14 cellular contexts compared by ENCODE assay signal in genomic region chr20:22374678-22375590, GRCh38.
A peak's percentile ranks its signal among the peaks of the same experiment; 100 is the strongest.
DNase-seq lines count a peak whose midpoint lies in the region; ATAC-seq and TF ChIP-seq lines count a peak whose summit lies in the region.
"Had no signal": no experiment of that assay in that cellular context is flagged by ENCODE, and none has a peak within 500 bp of the region (broad histone marks: within the 10 kb centered on the region; RNA-seq: fewer than 3 reads in every experiment).

No MANE protein-coding gene starts in this region.

- peak overlapping the region; percentile 82 for H3K27ac ChIP-seq in mammary epithelial cell (ENCODE audit: insufficient read depth, low read depth, low read length)
- H3K27ac ChIP-seq: SK-N-MC, uterus had no signal

- peaks cover 3% of the 10 kb centered on the region for H3K27me3 Mint-ChIP-seq in activated naive CD4-positive, alpha-beta T cell treated with anti-CD3 and anti-CD28 coated beads, Interleukin-2, amount 10 ng/mL, durations not matched to agents 7 days and 5 days
- no peaks in the 10 kb centered on the region for H3K27me3 Mint-ChIP-seq in activated naive CD4-positive, alpha-beta T cell treated with anti-CD3 and anti-CD28 coated beads for 36 hours (ENCODE audit: low read depth)

- BruUV-seq in mammary epithelial cell (replicated peaks; lab: Mats Ljungman, UMichigan) = no TSS peak

- no peak for ATAC-seq in GM18873 (IDR thresholded peaks at IDR 0.05; ENCODE audit: low FRiP score, unreplicated experiment)

- peaks cover 57% of the 10 kb centered on the region for H3K4me1 ChIP-seq in mammary epithelial cell (ENCODE audit: insufficient read depth, low read length)
- H3K4me1 ChIP-seq: uterus had no signal

- in situ Hi-C loops in mammary epithelial cell (cut with MboI; ENCODE audit: low sequenced_read_pairs in 2 of 2) = loop anchor here in 1 of 2 donors (25.0 kb wide), 1 partner anchor 1262 kb away; the partner anchor contains the start of gene CST3

- H4K20me1 ChIP-seq in mammary epithelial cell (ENCODE audit: insufficient read depth, low read length) = no peaks in the 10 kb centered on the region

- H3K4me3 ChIP-seq in mammary epithelial cell (replicated peaks in 1 of 3; ENCODE audit: insufficient read depth in 1 of 3, low read depth in 2 of 3, low read length in 3 of 3) = no peak overlapping the region
- H3K4me3 ChIP-seq: SK-N-MC, uterus had no signal

- no peak for DNase-seq in activated naive CD4-positive, alpha-beta T cell treated with anti-CD3 and anti-CD28 coated beads, Interleukin-2, amount 10 ng/mL, durations not matched to agents 7 days and 5 days
- no peak for DNase-seq in activated naive CD4-positive, alpha-beta T cell treated with anti-CD3 and anti-CD28 coated beads for 36 hours
- DNase-seq in NCI-H748 treated with DMSO at 0.1 percent for 48 hours (lab: John Stamatoyannopoulos, UW) = peak; percentile 59
- peak; percentile 68 for DNase-seq in mammary epithelial cell
- peak; percentile 13 for DNase-seq in stromal cell of bone marrow (ENCODE audit: low read depth)
- DNase-seq in germinal center (ENCODE audit: low spot score) = no peak
- no peak for DNase-seq in activated CD4-positive, alpha-beta T cell treated with anti-CD3 and anti-CD28 coated beads, Interleukin-2, amount 50 U/mL, for 4 hours
- DNase-seq: activated T-cell treated with anti-CD3 and anti-CD28 coated beads for 4 hours, DMS79 treated with DMSO at 0.1 percent for 48 hours, hippocampal formation, NCI-H2227 treated with DMSO at 0.1 percent for 48 hours, uterus had no signal

- H3K9me3 ChIP-seq in mammary epithelial cell (replicated peaks; ENCODE audit: insufficient read depth, low read length) = no peaks in the 10 kb centered on the region
- H3K9me3 ChIP-seq: uterus had no signal

- no peaks in the 10 kb centered on the region for H3K36me3 Mint-ChIP-seq in activated naive CD4-positive, alpha-beta T cell treated with anti-CD3 and anti-CD28 coated beads, Interleukin-2, amount 10 ng/mL, durations not matched to agents 7 days and 5 days
- no peaks in the 10 kb centered on the region for H3K36me3 Mint-ChIP-seq in activated naive CD4-positive, alpha-beta T cell treated with anti-CD3 and anti-CD28 coated beads for 36 hours (ENCODE audit: low read depth)

- no peaks in the 10 kb centered on the region for H3K9me3 Mint-ChIP-seq in activated naive CD4-positive, alpha-beta T cell treated with anti-CD3 and anti-CD28 coated beads, Interleukin-2, amount 10 ng/mL, durations not matched to agents 7 days and 5 days
- peaks cover 2% of the 10 kb centered on the region for H3K9me3 Mint-ChIP-seq in activated naive CD4-positive, alpha-beta T cell treated with anti-CD3 and anti-CD28 coated beads for 36 hours

- H2AFZ ChIP-seq in mammary epithelial cell (ENCODE audit: low read depth, low read length) = peak overlapping the region; percentile 53

- no peak overlapping the region for H3K4me3 Mint-ChIP-seq in activated naive CD4-positive, alpha-beta T cell treated with anti-CD3 and anti-CD28 coated beads, Interleukin-2, amount 10 ng/mL, durations not matched to agents 7 days and 5 days
- no peak overlapping the region for H3K4me3 Mint-ChIP-seq in activated naive CD4-positive, alpha-beta T cell treated with anti-CD3 and anti-CD28 coated beads for 36 hours

- peak overlapping the region; percentile 7 for H3K27ac Mint-ChIP-seq in activated naive CD4-positive, alpha-beta T cell treated with anti-CD3 and anti-CD28 coated beads, Interleukin-2, amount 10 ng/mL, durations not matched to agents 7 days and 5 days
- H3K27ac Mint-ChIP-seq in activated naive CD4-positive, alpha-beta T cell treated with anti-CD3 and anti-CD28 coated beads for 36 hours = no peak overlapping the region

- H3K36me3 ChIP-seq in mammary epithelial cell (ENCODE audit: insufficient read depth, low read length) = no peaks in the 10 kb centered on the region
- H3K36me3 ChIP-seq: uterus had no signal

- no peaks in the 10 kb centered on the region for H3K79me2 ChIP-seq in mammary epithelial cell (ENCODE audit: insufficient read depth, low read length)

- peak overlapping the region; percentile 56 for H3K4me2 ChIP-seq in mammary epithelial cell (ENCODE audit: insufficient read depth, low read depth, low read length)

- intact Hi-C loops in activated naive CD4-positive, alpha-beta T cell treated with anti-CD3 and anti-CD28 coated beads for 36 hours (cut with micrococcal nuclease) = no loop called here
- intact Hi-C loops in mammary epithelial cell (cut with micrococcal nuclease) = loop anchor here (2.0 to 10.0 kb wide), 2 partner anchors 16 to 390 kb away; no protein-coding TSS in a partner anchor

- H3K4me1 Mint-ChIP-seq in activated naive CD4-positive, alpha-beta T cell treated with anti-CD3 and anti-CD28 coated beads, Interleukin-2, amount 10 ng/mL, durations not matched to agents 7 days and 5 days = peaks cover 17% of the 10 kb centered on the region
- H3K4me1 Mint-ChIP-seq in activated naive CD4-positive, alpha-beta T cell treated with anti-CD3 and anti-CD28 coated beads for 36 hours (ENCODE audit: low read depth) = peaks cover 7% of the 10 kb centered on the region

- CTCF ChIA-PET in activated naive CD4-positive, alpha-beta T cell treated with anti-CD3 and anti-CD28 coated beads, Interleukin-2, amount 10 ng/mL, durations not matched to agents 7 days and 5 days (lab: Charles Lee) = no interaction called here
- CTCF ChIA-PET in activated naive CD4-positive, alpha-beta T cell treated with anti-CD3 and anti-CD28 coated beads for 36 hours (lab: Charles Lee) = no interaction called here
- CTCF ChIA-PET in mammary epithelial cell (lab: Charles Lee; ENCODE audit: low non-redundant PET) = interaction anchor here (0.7 kb wide), 1 partner anchor 309 kb away, joined by 5 read pairs; no protein-coding TSS in a partner anchor

- peak overlapping the region; percentile 29 for H3K9ac ChIP-seq in mammary epithelial cell (ENCODE audit: insufficient read depth, low read length)

- H3K27me3 ChIP-seq in mammary epithelial cell (ENCODE audit: insufficient read depth, low read length) = no peaks in the 10 kb centered on the region
- H3K27me3 ChIP-seq: uterus had no signal

- dilution Hi-C loops in mammary epithelial cell (cut with HindIII; ENCODE audit: low sequenced_read_pairs) = no loop called here

- no peak for TF ChIP-seq CTCF in mammary epithelial cell (conservative IDR thresholded peaks at IDR 0.05 in 1 of 2, IDR thresholded peaks at IDR 0.05 in 1 of 2; ENCODE audit: extremely low read depth in 1 of 2, insufficient read depth in 1 of 2, low read depth in 1 of 2, low read length in 2 of 2)

- 59% methylated on average over 10 of the region's 12 CpGs for WGBS in mammary epithelial cell (ENCODE audit: low coverage, missing lambda C conversion rate)

Comparison
In these comparisons a context has a peak if more than half of its experiments do, and no peak if none do; other contexts are left out.
1. DNase-seq: peak in NCI-H748 treated with DMSO at 0.1 percent for 48 hours (single experiment), mammary epithelial cell (single experiment) and stromal cell of bone marrow (single experiment); none in activated naive CD4-positive, alpha-beta T cell treated with anti-CD3 and anti-CD28 coated beads, Interleukin-2, amount 10 ng/mL, durations not matched to agents 7 days and 5 days (single experiment), activated naive CD4-positive, alpha-beta T cell treated with anti-CD3 and anti-CD28 coated beads for 36 hours (single experiment), germinal center (single experiment) and activated CD4-positive, alpha-beta T cell treated with anti-CD3 and anti-CD28 coated beads, Interleukin-2, amount 50 U/mL, for 4 hours (0 of 2).